In the genomic region with DNA sequence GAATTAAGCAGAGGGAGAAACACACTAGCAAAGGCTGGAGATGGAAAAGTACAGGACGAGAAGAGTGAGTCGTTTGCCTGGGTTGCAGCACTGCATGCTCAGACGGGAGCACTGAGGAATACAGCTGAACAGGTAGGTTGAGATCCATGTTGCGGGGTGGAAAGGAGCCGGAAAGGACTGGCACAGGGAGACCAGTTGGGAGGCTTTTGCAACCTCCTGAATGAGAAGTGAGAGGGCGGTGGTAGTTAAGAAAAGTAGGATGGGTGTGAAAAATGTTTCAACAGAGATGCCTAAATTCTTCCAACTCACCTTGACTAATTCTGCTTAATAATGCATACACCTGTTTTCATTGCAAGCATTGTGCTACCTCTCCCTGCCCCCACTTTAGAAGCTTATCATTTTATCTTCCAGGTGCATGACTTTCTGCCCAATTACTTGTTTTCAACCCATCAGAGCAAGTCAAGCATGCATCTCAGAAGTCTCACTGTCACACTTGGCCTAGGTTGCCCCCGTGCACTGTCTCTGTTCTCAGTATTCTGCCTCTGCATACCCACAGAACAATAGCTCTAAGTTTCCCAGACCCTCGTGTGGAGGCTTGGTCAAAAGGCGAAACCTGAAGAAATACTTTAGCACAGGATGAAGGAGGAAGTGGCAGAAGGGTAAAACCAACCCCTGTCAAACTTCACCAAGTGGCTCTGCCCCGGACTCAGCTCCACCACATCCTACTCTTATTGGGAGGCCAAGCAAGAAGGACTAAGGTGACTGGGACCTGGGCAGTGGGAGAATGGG, we compare ENCODE assay signal across 1 cellular context.
TF ChIP-seq lines count a peak whose summit lies in the region.

No MANE protein-coding gene starts in this region.

TF ChIP-seq in H1, 55 proteins besides CTCF, POLR2A, EP300 and RAD21:
- TF ChIP-seq KDM1A (IDR thresholded peaks at IDR 0.05; ENCODE audit: borderline replicate concordance, low read length) (no peak), JUND (IDR thresholded peaks at IDR 0.05; ENCODE audit: low read length) (no peak), KDM4A (IDR thresholded peaks at IDR 0.05; ENCODE audit: low read depth, low read length, severe bottlenecking) (no peak), TAF7 (optimal IDR thresholded peaks at IDR 0.05; ENCODE audit: borderline replicate concordance, low read depth, low read length) (no peak), SP2 (IDR thresholded peaks at IDR 0.05; ENCODE audit: low read length) (no peak), BACH1 (IDR thresholded peaks at IDR 0.05; ENCODE audit: low read length) (no peak), RXRA (IDR thresholded peaks at IDR 0.05; ENCODE audit: insufficient read depth, low read depth, low read length) (no peak), RFX5 (IDR thresholded peaks at IDR 0.05; ENCODE audit: borderline replicate concordance, low read depth, low read length) (no peak), GTF2F1 (IDR thresholded peaks at IDR 0.05; ENCODE audit: borderline replicate concordance, low read depth, low read length) (no peak), TBP (IDR thresholded peaks at IDR 0.05; ENCODE audit: low read depth, low read length) (no peak), BRCA1 (IDR thresholded peaks at IDR 0.05; ENCODE audit: low read depth, low read length) (no peak), SIN3A (conservative IDR thresholded peaks at IDR 0.05 in 1 of 2, IDR thresholded peaks at IDR 0.05 in 1 of 2; ENCODE audit: low read depth in 1 of 2, low read length in 2 of 2) (no peak), PHF8 (conservative IDR thresholded peaks at IDR 0.05; ENCODE audit: low read depth, low read length) (no peak), KDM5A (IDR thresholded peaks at IDR 0.05; ENCODE audit: low read length) (no peak), YY1 (IDR thresholded peaks at IDR 0.05; ENCODE audit: low read depth, low read length) (no peak), HDAC6 (IDR thresholded peaks at IDR 0.05; ENCODE audit: low read depth, low read length) (no peak), ZNF274 (IDR thresholded peaks at IDR 0.05; ENCODE audit: borderline replicate concordance, extremely low read depth, low read length) (no peak)
- TF ChIP-seq, protein P1, sequence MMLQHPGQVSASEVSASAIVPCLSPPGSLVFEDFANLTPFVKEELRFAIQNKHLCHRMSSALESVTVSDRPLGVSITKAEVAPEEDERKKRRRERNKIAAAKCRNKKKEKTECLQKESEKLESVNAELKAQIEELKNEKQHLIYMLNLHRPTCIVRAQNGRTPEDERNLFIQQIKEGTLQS (IDR thresholded peaks at IDR 0.05; ENCODE audit: insufficient read depth, low read depth, low read length) = no peak
